Comparison of ENCODE assay signal across 8 cellular contexts in genomic region chr7:143837223-143837622, GRCh38.
DNase-seq lines count a peak whose midpoint lies in the region; ATAC-seq and TF ChIP-seq lines count a peak whose summit lies in the region.
"Not testable (repeated sequence)": the region's sequence is repeated elsewhere in the genome, so short reads cannot be mapped to it uniquely, and the experiment has no call there.

No MANE protein-coding gene starts in this region.

- DNase-seq in HFFc6 (peak; percentile 84), HL-60 (ENCODE audit: low read depth in 1 of 2, low spot score in 1 of 2) (peak in 1 of 2 experiments; percentile 82), upper lobe of right lung (peak; percentile 96)
- DNase-seq in activated CD4-positive, alpha-beta T cell treated with anti-CD3 and anti-CD28 coated beads, Interleukin-2, amount 50 U/mL, for 48 hours = peak; percentile 97
- not testable (repeated sequence) for DNase-seq in kidney epithelial cell (ENCODE audit: low read depth)
- DNase-seq in stimulated activated CD4-positive, alpha-beta T cell treated with anti-CD3 and anti-CD28 coated beads, Interleukin-15, amount 100 ng/mL, for 1 hour (ENCODE audit: low read depth in 1 of 2, low spot score in 1 of 2) = peak; percentile 90 to 97

- not testable (repeated sequence) for H3K27ac ChIP-seq in HL-60 (replicated peaks); upper lobe of right lung

- H3K9me3 ChIP-seq in upper lobe of right lung = not testable (repeated sequence)

- H3K27me3 ChIP-seq in HL-60 (ENCODE audit: insufficient read depth, poor library complexity, severe bottlenecking); kidney epithelial cell (ENCODE audit: control insufficient read depth, insufficient read depth, low read length); upper lobe of right lung: not testable (repeated sequence)

- H3K4me1 ChIP-seq in upper lobe of right lung = not testable (repeated sequence)

- not testable (repeated sequence) for H3K27ac Mint-ChIP-seq in HFFc6, brain

- not testable (repeated sequence) for H3K4me1 Mint-ChIP-seq in HFFc6 (ENCODE audit: low read depth); brain

- intact Hi-C loops in upper lobe of right lung (cut with DNase I) = not testable (repeated sequence)

- H3K27me3 Mint-ChIP-seq in HFFc6 (ENCODE audit: insufficient read depth); brain: not testable (repeated sequence)

- TF ChIP-seq CTCF in HFFc6 (IDR thresholded peaks at IDR 0.05) (peak; percentile 72), brain (conservative IDR thresholded peaks at IDR 0.05) (peak; percentile 58 to 71), kidney epithelial cell (IDR thresholded peaks at IDR 0.05; ENCODE audit: insufficient read depth, low read length, poor library complexity, severe bottlenecking) (peak; percentile 40), upper lobe of right lung (IDR thresholded peaks at IDR 0.05) (peak; percentile 56)
- TF ChIP-seq CTCF in HL-60 (IDR thresholded peaks at IDR 0.05; ENCODE audit: insufficient read depth, low read length) = not testable (repeated sequence)

- not testable (repeated sequence) for H3K36me3 ChIP-seq in kidney epithelial cell (ENCODE audit: control insufficient read depth, insufficient read depth, low read length); upper lobe of right lung

- not testable (repeated sequence) for H3K36me3 Mint-ChIP-seq in HFFc6 (ENCODE audit: low read depth); brain

- H3K4me3 Mint-ChIP-seq in HFFc6 = not testable (repeated sequence)
- H3K4me3 Mint-ChIP-seq in brain = peak overlapping the region in 1 of 5 experiments; percentile 46

- H3K9me3 Mint-ChIP-seq in HFFc6, brain: not testable (repeated sequence)

- H3K4me3 ChIP-seq in HL-60 (replicated peaks; ENCODE audit: insufficient read depth, low read length) = peak overlapping the region; percentile 21; the same call in 1 of the 2 replicates
- H3K4me3 ChIP-seq in kidney epithelial cell (ENCODE audit: low read depth, low read length) = not testable (repeated sequence)
- peak overlapping the region; percentile 39 for H3K4me3 ChIP-seq in upper lobe of right lung

- ATAC-seq in GM18511 (IDR thresholded peaks at IDR 0.05; ENCODE audit: unreplicated experiment) (peak; percentile 67), upper lobe of right lung (peak; percentile 92)
